Comparison of ENCODE assay signal across 27 cellular contexts in genomic region chr11:111347002-111347722, GRCh38. TPM values are rescaled to one million over a fixed set of nuclear protein-coding genes. Genes with fewer than 3 reads are reported as not detected.
DNase-seq lines count a peak whose midpoint lies in the region; ATAC-seq and TF ChIP-seq lines count a peak whose summit lies in the region.
"Had no signal": no experiment of that assay in that cellular context is flagged by ENCODE, and none has a peak within 500 bp of the region (broad histone marks: within the 10 kb centered on the region; RNA-seq: fewer than 3 reads in every experiment).

No MANE protein-coding gene starts in this region.

- in situ Hi-C loops in GM18951 (cut with MboI; ENCODE audit: low sequenced_read_pairs, unreplicated experiment) (no loop called here), brain microvascular endothelial cell (cut with HindIII; ENCODE audit: low pct_ligation_motif_present, low sequenced_read_pairs) (no loop called here)

- no peak for TF ChIP-seq CTCF in endodermal cell (conservative IDR thresholded peaks at IDR 0.05)
- TF ChIP-seq CTCF in right atrium auricular region (IDR thresholded peaks at IDR 0.05): no peak
- TF ChIP-seq CTCF in testis (IDR thresholded peaks at IDR 0.05): no peak
- no peak for TF ChIP-seq CTCF in WERI-Rb-1 (IDR thresholded peaks at IDR 0.05; ENCODE audit: low read depth, low read length)
- TF ChIP-seq CTCF in brain microvascular endothelial cell (IDR thresholded peaks at IDR 0.05; ENCODE audit: low read depth, low read length, missing control alignments): no peak

- intact Hi-C loops in testis (cut with DNase I; ENCODE audit: low total_unique reads): no loop called here

- TF ChIP-seq POLR2A in GM18951 (IDR thresholded peaks at IDR 0.05; ENCODE audit: extremely low read depth, insufficient read depth, insufficient read length): peak; percentile 28
- no peak for TF ChIP-seq POLR2A in testis (IDR thresholded peaks at IDR 0.05)

- H3K9ac ChIP-seq in endodermal cell (ENCODE audit: extremely low read depth, low read length, poor library complexity, severe bottlenecking): no peak overlapping the region

- H3K27me3 ChIP-seq in endodermal cell (ENCODE audit: control insufficient read depth, insufficient read depth, low read length, poor library complexity, severe bottlenecking) (peaks cover 68% of the 10 kb centered on the region), right atrium auricular region (no peaks in the 10 kb centered on the region), testis (no peaks in the 10 kb centered on the region), WERI-Rb-1 (ENCODE audit: insufficient read depth, low read depth, severe bottlenecking) (no peaks in the 10 kb centered on the region), brain microvascular endothelial cell (replicated peaks) (no peaks in the 10 kb centered on the region)
- H3K27me3 ChIP-seq: vagina had no signal

- no peaks in the 10 kb centered on the region for H3K36me3 Mint-ChIP-seq in endodermal cell (ENCODE audit: low read depth)
- H3K36me3 Mint-ChIP-seq: activated naive CD8-positive, alpha-beta T cell treated with anti-CD3 and anti-CD28 coated beads, Interleukin-2, amount 10 ng/mL, durations not matched to agents 7 days and 5 days; CD8-positive, alpha-beta T cell; naive thymus-derived CD8-positive, alpha-beta T cell had no signal

- H3K36me3 ChIP-seq in endodermal cell (ENCODE audit: control insufficient read depth, insufficient read depth, low read length) (no peaks in the 10 kb centered on the region), right atrium auricular region (no peaks in the 10 kb centered on the region), testis (ENCODE audit: low read depth, missing control alignments) (no peaks in the 10 kb centered on the region), WERI-Rb-1 (no peaks in the 10 kb centered on the region), brain microvascular endothelial cell (replicated peaks) (no peaks in the 10 kb centered on the region)
- H3K36me3 ChIP-seq: vagina had no signal

- no peaks in the 10 kb centered on the region for H3K9me3 Mint-ChIP-seq in endodermal cell
- H3K9me3 Mint-ChIP-seq: activated naive CD8-positive, alpha-beta T cell treated with anti-CD3 and anti-CD28 coated beads, Interleukin-2, amount 10 ng/mL, durations not matched to agents 7 days and 5 days; CD8-positive, alpha-beta T cell; naive thymus-derived CD8-positive, alpha-beta T cell had no signal

- H3K27ac ChIP-seq in endodermal cell (ENCODE audit: low read depth, low read length): no peak overlapping the region
- no peak overlapping the region for H3K27ac ChIP-seq in right atrium auricular region
- peak overlapping the region in 1 of 2 donors; percentile 57 for H3K27ac ChIP-seq in testis
- H3K27ac ChIP-seq in WERI-Rb-1: no peak overlapping the region
- H3K27ac ChIP-seq in brain microvascular endothelial cell: no peak overlapping the region

- H3K4me3 ChIP-seq in endodermal cell (ENCODE audit: low read length) (no peak overlapping the region), right atrium auricular region (no peak overlapping the region), testis (no peak overlapping the region), WERI-Rb-1 (ENCODE audit: low read depth, low read length) (no peak overlapping the region), brain microvascular endothelial cell (ENCODE audit: low read depth, low read length) (no peak overlapping the region)
- H3K4me3 ChIP-seq: vagina had no signal

- H3K27ac Mint-ChIP-seq in endodermal cell: no peak overlapping the region
- H3K27ac Mint-ChIP-seq: activated naive CD8-positive, alpha-beta T cell treated with anti-CD3 and anti-CD28 coated beads, Interleukin-2, amount 10 ng/mL, durations not matched to agents 7 days and 5 days; CD8-positive, alpha-beta T cell; naive thymus-derived CD8-positive, alpha-beta T cell had no signal

- ATAC-seq in HG02870 (IDR thresholded peaks at IDR 0.05; ENCODE audit: unreplicated experiment): no peak
- ATAC-seq: CD8-positive, alpha-beta T cell; naive thymus-derived CD8-positive, alpha-beta T cell; Panc1 had no signal

- DNase-seq in endodermal cell (peak; percentile 9), right atrium auricular region (ENCODE audit: low spot score) (peak; percentile 21), testis (peak; percentile 53), WERI-Rb-1 (no peak), brain microvascular endothelial cell (no peak)
- DNase-seq: activated CD4-positive, alpha-beta T cell treated with anti-CD3 and anti-CD28 coated beads for 4 hours; activated naive CD8-positive, alpha-beta T cell treated with anti-CD3 and anti-CD28 coated beads, Interleukin-2, amount 10 ng/mL, durations not matched to agents 7 days and 5 days; CD8-positive, alpha-beta T cell; DMS153; effector CD4-positive, alpha-beta T cell; GF-D8; GOT3; naive thymus-derived CD8-positive, alpha-beta T cell; NCI-H1417; right cardiac atrium had no signal

- peaks cover 60% of the 10 kb centered on the region for H3K27me3 Mint-ChIP-seq in endodermal cell (ENCODE audit: insufficient read depth)

- H3K9me3 ChIP-seq in endodermal cell (ENCODE audit: control insufficient read depth, low read length): no peaks in the 10 kb centered on the region
- H3K9me3 ChIP-seq in right atrium auricular region: no peaks in the 10 kb centered on the region
- no peaks in the 10 kb centered on the region for H3K9me3 ChIP-seq in testis
- H3K9me3 ChIP-seq in WERI-Rb-1 (ENCODE audit: severe bottlenecking): no peaks in the 10 kb centered on the region
- H3K9me3 ChIP-seq: vagina had no signal

- H3K4me1 ChIP-seq in endodermal cell (ENCODE audit: control insufficient read depth, insufficient read depth, low read length): no peaks in the 10 kb centered on the region
- no peaks in the 10 kb centered on the region for H3K4me1 ChIP-seq in right atrium auricular region
- H3K4me1 ChIP-seq in testis: peaks cover 12% of the 10 kb centered on the region

- H3K4me1 Mint-ChIP-seq in endodermal cell: peaks cover 14% of the 10 kb centered on the region
- H3K4me1 Mint-ChIP-seq: activated naive CD8-positive, alpha-beta T cell treated with anti-CD3 and anti-CD28 coated beads, Interleukin-2, amount 10 ng/mL, durations not matched to agents 7 days and 5 days had no signal

- no peak overlapping the region for H3K4me3 Mint-ChIP-seq in endodermal cell
- H3K4me3 Mint-ChIP-seq: activated naive CD8-positive, alpha-beta T cell treated with anti-CD3 and anti-CD28 coated beads, Interleukin-2, amount 10 ng/mL, durations not matched to agents 7 days and 5 days; CD8-positive, alpha-beta T cell; naive thymus-derived CD8-positive, alpha-beta T cell had no signal

- 92 to 95% methylated on average over 2 to 5 of the region's 6 CpGs for WGBS in endodermal cell (ENCODE audit: insufficient coverage in 1 of 2, insufficient read length in 1 of 2), 2 experiments
- 63 to 70% methylated on average over 6 of the region's 6 CpGs for WGBS in testis, 2 donors

RNA-seq across cellular contexts. Expression of gene POU2AF1, which starts 31.9 kb away (rescaled TPM):
- total RNA-seq in endodermal cell (under 1 TPM; 0.46 to 0.77 TPM), right atrium auricular region (1 to 10 TPM in 1 of 2 donors, under 1 TPM in 1; 0.11 to 1.6 TPM), testis (1 to 10 TPM; 2.8 to 4.6 TPM)
- not detected for polyA plus RNA-seq in endodermal cell (2013, experiment 1 of 2)
- not detected for polyA plus RNA-seq in endodermal cell (2013, experiment 2 of 2)
- polyA plus RNA-seq in testis (ENCODE audit: insufficient read depth, low read depth, low replicate concordance): 2.7 TPM
- total RNA-seq: chondrocyte, glomerular endothelial cell, IMR-90, M059J, NCI-H460, osteoblast, SK-MEL-5, vagina had no signal
- polyA plus RNA-seq: IMR-90, right cardiac atrium had no signal

RNA-seq across cellular contexts. Expression of gene POU2AF3, which starts 48.8 kb away (rescaled TPM):
- total RNA-seq in endodermal cell (1 to 10 TPM in 1 of 2 donors, under 1 TPM in 1; 0.55 to 1.8 TPM), right atrium auricular region (under 1 TPM in 1 of 2 donors, not detected in 1; 0.47 TPM), testis (1 to 10 TPM; 6.4 to 9.0 TPM)
- polyA plus RNA-seq in endodermal cell (2013, experiment 1 of 2): 1.6 TPM
- polyA plus RNA-seq in endodermal cell (2013, experiment 2 of 2): 1.4 TPM
- polyA plus RNA-seq in testis (ENCODE audit: insufficient read depth, low read depth, low replicate concordance): 11.5 TPM
- total RNA-seq: activated naive CD8-positive, alpha-beta T cell treated with anti-CD3 and anti-CD28 coated beads, Interleukin-2, amount 10 ng/mL, durations not matched to agents 7 days and 5 days; CD8-positive, alpha-beta T cell; chondrocyte; glomerular endothelial cell; IMR-90; M059J; naive thymus-derived CD8-positive, alpha-beta T cell; SK-MEL-5; T-helper 1 cell treated with Interleukin-12 subunit alpha and Interleukin-12 subunit beta and Interleukin-4 antibody, amounts not matched to agents 30 ng/mL and 1 ng/mL, for 36 hours had no signal
- polyA plus RNA-seq: naive thymus-derived CD8-positive, alpha-beta T cell had no signal

Comparison
In these comparisons a context has a peak if more than half of its experiments do, and no peak if none do; other contexts are left out.
1. DNase-seq: peak in endodermal cell (single experiment), right atrium auricular region (single experiment) and testis (single experiment); none in WERI-Rb-1 (single experiment) and brain microvascular endothelial cell (single experiment).